28 cellular contexts compared by ENCODE assay signal in the genomic region with DNA sequence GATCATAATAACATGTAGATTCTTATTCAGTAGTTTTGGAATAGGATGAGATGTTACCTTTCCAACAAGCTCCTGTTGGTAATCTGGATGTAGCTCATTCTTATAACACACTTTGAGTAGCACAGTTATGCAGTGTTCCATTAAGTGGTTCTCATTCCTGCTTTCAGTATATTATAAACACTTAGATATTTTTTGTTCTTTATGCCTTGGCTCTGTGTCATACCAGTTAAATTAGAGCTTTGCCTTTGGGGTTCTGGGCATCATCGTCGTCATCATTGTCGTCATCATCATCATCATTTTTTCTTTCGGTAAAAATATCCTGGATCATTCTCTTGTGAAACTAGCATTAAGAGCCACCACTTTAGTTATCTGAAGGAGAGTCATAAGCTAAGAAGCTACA.
"Had no signal": no experiment of that assay in that cellular context is flagged by ENCODE, and none has a peak within 500 bp of the region (broad histone marks: within the 10 kb centered on the region; RNA-seq: fewer than 3 reads in every experiment).

No MANE protein-coding gene starts in this region.

- H3K4me3 Mint-ChIP-seq: activated CD8-positive, alpha-beta T cell treated with anti-CD3 and anti-CD28 coated beads for 36 hours; activated naive CD8-positive, alpha-beta T cell treated with anti-CD3 and anti-CD28 coated beads, Interleukin-2, amount 50 U/mL, for 24 hours; activated T-helper 1 cell treated with anti-CD3 and anti-CD28 coated beads, Interleukin-12 subunit alpha, Interleukin-12 subunit beta, Interleukin-2, Interleukin-4 antibody, amounts not matched to agents 30 ng/mL and 10 ng/mL and 1 ng/mL, durations not matched to agents 14 hours and 24 hours and 36 hours; brain; central memory CD8-positive, alpha-beta T cell had no signal

- H3K27ac ChIP-seq: ascending aorta, SJSA1, VCaP had no signal

- ATAC-seq: activated CD8-positive, alpha-beta T cell treated with anti-CD3 and anti-CD28 coated beads for 36 hours; activated naive CD4-positive, alpha-beta T cell treated with anti-CD3 and anti-CD28 coated beads, Interleukin-2, amount 50 U/mL, for 72 hours; activated naive CD8-positive, alpha-beta T cell treated with anti-CD3 and anti-CD28 coated beads, Interleukin-2, amount 50 U/mL, for 24 hours; K562 had no signal

- H3K4me3 ChIP-seq: ascending aorta, K562, SJSA1 had no signal

- DNase-seq: activated CD4-positive, alpha-beta T cell treated with anti-CD3 and anti-CD28 coated beads, Interleukin-2, amount 50 U/mL, for 1 hour; activated CD4-positive, CD25-positive, alpha-beta regulatory T cell; activated CD8-positive, alpha-beta memory T cell treated with anti-CD3 and anti-CD28 coated beads, Interleukin-2, amount 50 U/mL, for 4 hours; activated CD8-positive, alpha-beta T cell treated with anti-CD3 and anti-CD28 coated beads for 36 hours; activated effector memory CD4-positive, alpha-beta T cell treated with anti-CD3 and anti-CD28 coated beads, Interleukin-2, amount 50 U/mL, for 16 hours; activated naive CD4-positive, alpha-beta T cell treated with Interleukin-2 at 50 U/mL for 16 hours; activated naive CD8-positive, alpha-beta T cell treated with anti-CD3 and anti-CD28 coated beads, Interleukin-2, amount 50 U/mL, for 24 hours; activated T-cell treated with anti-CD3 and anti-CD28 coated beads, Interleukin-2, amount 50 U/mL, for 1 hour; amniotic stem cell; Karpas-422; MM.1S; NCI-H1105; NCI-H1436; NCI-H1694 treated with DMSO at 0.1 percent for 48 hours; NCI-H2029 treated with DMSO at 0.1 percent for 48 hours; NCI-H510A treated with DMSO at 0.1 percent for 48 hours; NCI-H69; SHP77; T-helper 2 cell; T1000 had no signal

- H3K27me3 ChIP-seq: ascending aorta, SJSA1 had no signal

- H3K36me3 ChIP-seq: ascending aorta, SJSA1 had no signal

- H3K27me3 Mint-ChIP-seq: activated CD8-positive, alpha-beta T cell treated with anti-CD3 and anti-CD28 coated beads for 36 hours; activated naive CD8-positive, alpha-beta T cell treated with anti-CD3 and anti-CD28 coated beads, Interleukin-2, amount 50 U/mL, for 24 hours; central memory CD8-positive, alpha-beta T cell had no signal

- H3K9me3 ChIP-seq: ascending aorta, SJSA1 had no signal

- H3K27ac Mint-ChIP-seq: activated CD8-positive, alpha-beta T cell treated with anti-CD3 and anti-CD28 coated beads for 36 hours; activated naive CD4-positive, alpha-beta T cell treated with anti-CD3 and anti-CD28 coated beads, Interleukin-2, amount 50 U/mL, for 72 hours; activated naive CD8-positive, alpha-beta T cell treated with anti-CD3 and anti-CD28 coated beads, Interleukin-2, amount 50 U/mL, for 24 hours; activated T-helper 1 cell treated with anti-CD3 and anti-CD28 coated beads, Interleukin-12 subunit alpha, Interleukin-12 subunit beta, Interleukin-2, Interleukin-4 antibody, amounts not matched to agents 30 ng/mL and 10 ng/mL and 1 ng/mL, durations not matched to agents 14 hours and 24 hours and 36 hours; brain had no signal
